Comparison of ENCODE assay signal across 28 cellular contexts in the genomic region with DNA sequence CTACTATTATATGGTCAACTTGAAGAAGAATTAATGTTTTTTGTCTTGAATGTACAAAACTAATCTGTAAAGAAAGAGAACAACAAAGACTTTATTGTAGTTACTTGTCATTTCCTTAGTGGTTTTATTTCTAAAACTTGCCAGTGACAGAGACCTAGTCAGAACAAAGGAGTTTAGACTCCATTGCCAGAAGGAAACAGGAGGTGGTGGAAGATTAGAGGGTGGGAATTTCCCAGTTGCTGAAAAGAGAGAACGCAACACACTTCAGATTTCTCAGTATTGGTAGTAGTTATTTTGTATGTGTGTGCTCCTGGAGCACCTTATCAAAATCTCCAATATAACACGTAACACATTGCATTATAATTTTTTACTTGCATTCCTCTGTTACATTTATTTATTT.
"Had no signal": no experiment of that assay in that cellular context is flagged by ENCODE, and none has a peak within 500 bp of the region (broad histone marks: within the 10 kb centered on the region; RNA-seq: fewer than 3 reads in every experiment).

No MANE protein-coding gene starts in this region.

- H3K4me3 Mint-ChIP-seq: activated naive CD8-positive, alpha-beta T cell treated with anti-CD3 and anti-CD28 coated beads, Interleukin-2, amount 10 ng/mL, durations not matched to agents 7 days and 5 days; mesothelial cell of epicardium; naive B cell; nephron progenitor cell; stimulated activated naive CD8-positive, alpha-beta T cell treated with anti-CD3 and anti-CD28 coated beads, Interleukin-15, Interleukin-2, amounts not matched to agents 100 ng/mL and 50 ng/mL, for 24 hours; T-helper 17 cell; type B pancreatic cell had no signal

- H3K4me1 Mint-ChIP-seq: mesothelial cell of epicardium, nephron progenitor cell, T-helper 17 cell had no signal

- H3K9me3 Mint-ChIP-seq: activated naive CD8-positive, alpha-beta T cell treated with anti-CD3 and anti-CD28 coated beads, Interleukin-2, amount 10 ng/mL, durations not matched to agents 7 days and 5 days; mesothelial cell of epicardium; nephron progenitor cell; stimulated activated naive CD8-positive, alpha-beta T cell treated with anti-CD3 and anti-CD28 coated beads, Interleukin-15, Interleukin-2, amounts not matched to agents 100 ng/mL and 50 ng/mL, for 24 hours; type B pancreatic cell had no signal

- H3K27ac ChIP-seq: brain microvascular endothelial cell, esophagus muscularis mucosa, foreskin keratinocyte, neutrophil, right lobe of liver, SK-N-MC, uterus had no signal

- H3K4me3 ChIP-seq: esophagus muscularis mucosa, left ventricle myocardium inferior, right lobe of liver, SK-N-MC, uterus had no signal

- H3K4me1 ChIP-seq: foreskin keratinocyte, right lobe of liver, uterus had no signal

- FAIRE-seq: astrocyte, islet of Langerhans had no signal

- H3K36me3 ChIP-seq: brain microvascular endothelial cell, esophagus muscularis mucosa, left ventricle myocardium inferior, neutrophil, right lobe of liver, uterus, WERI-Rb-1 had no signal

- H3K9me3 ChIP-seq: esophagus muscularis mucosa, left ventricle myocardium inferior, neutrophil, right lobe of liver, uterus had no signal

- DNase-seq: activated CD4-positive, alpha-beta T cell treated with anti-CD3 and anti-CD28 coated beads, Interleukin-2, amount 50 U/mL, for 4 hours; activated CD8-positive, alpha-beta memory T cell treated with anti-CD3 and anti-CD28 coated beads, Interleukin-2, amount 50 U/mL, for 4 hours; activated effector memory CD4-positive, alpha-beta T cell treated with anti-CD3 and anti-CD28 coated beads, Interleukin-2, amount 50 U/mL, for 16 hours; activated naive CD8-positive, alpha-beta T cell treated with anti-CD3 and anti-CD28 coated beads, Interleukin-2, amount 10 ng/mL, durations not matched to agents 7 days and 5 days; activated T-cell treated with anti-CD3 and anti-CD28 coated beads, Interleukin-2, amount 50 U/mL, for 48 hours; amniotic stem cell; brain microvascular endothelial cell; cortex of kidney; foreskin keratinocyte; left ventricle myocardium inferior; naive B cell; nephron progenitor cell; right lobe of liver; stimulated activated CD4-positive, alpha-beta T cell treated with anti-CD3 and anti-CD28 coated beads, Interleukin-2, amount 100 ng/mL, for 48 hours; substantia nigra; T-helper 17 cell; T1000; uterus; WERI-Rb-1 had no signal

- H3K36me3 Mint-ChIP-seq: activated naive CD8-positive, alpha-beta T cell treated with anti-CD3 and anti-CD28 coated beads, Interleukin-2, amount 10 ng/mL, durations not matched to agents 7 days and 5 days; mesothelial cell of epicardium; naive B cell; type B pancreatic cell had no signal

- H3K27ac Mint-ChIP-seq: activated naive CD8-positive, alpha-beta T cell treated with anti-CD3 and anti-CD28 coated beads, Interleukin-2, amount 10 ng/mL, durations not matched to agents 7 days and 5 days; mesothelial cell of epicardium; naive B cell; nephron progenitor cell; stimulated activated naive CD8-positive, alpha-beta T cell treated with anti-CD3 and anti-CD28 coated beads, Interleukin-15, Interleukin-2, amounts not matched to agents 100 ng/mL and 50 ng/mL, for 24 hours; T-helper 17 cell; type B pancreatic cell had no signal

- ATAC-seq: activated CD4-positive, CD25-positive, alpha-beta regulatory T cell treated with anti-CD3 and anti-CD28 coated beads, Interleukin-2, amount 50 U/mL, for 24 hours; foreskin keratinocyte; right lobe of liver; T-helper 17 cell had no signal
